In the genomic region with DNA sequence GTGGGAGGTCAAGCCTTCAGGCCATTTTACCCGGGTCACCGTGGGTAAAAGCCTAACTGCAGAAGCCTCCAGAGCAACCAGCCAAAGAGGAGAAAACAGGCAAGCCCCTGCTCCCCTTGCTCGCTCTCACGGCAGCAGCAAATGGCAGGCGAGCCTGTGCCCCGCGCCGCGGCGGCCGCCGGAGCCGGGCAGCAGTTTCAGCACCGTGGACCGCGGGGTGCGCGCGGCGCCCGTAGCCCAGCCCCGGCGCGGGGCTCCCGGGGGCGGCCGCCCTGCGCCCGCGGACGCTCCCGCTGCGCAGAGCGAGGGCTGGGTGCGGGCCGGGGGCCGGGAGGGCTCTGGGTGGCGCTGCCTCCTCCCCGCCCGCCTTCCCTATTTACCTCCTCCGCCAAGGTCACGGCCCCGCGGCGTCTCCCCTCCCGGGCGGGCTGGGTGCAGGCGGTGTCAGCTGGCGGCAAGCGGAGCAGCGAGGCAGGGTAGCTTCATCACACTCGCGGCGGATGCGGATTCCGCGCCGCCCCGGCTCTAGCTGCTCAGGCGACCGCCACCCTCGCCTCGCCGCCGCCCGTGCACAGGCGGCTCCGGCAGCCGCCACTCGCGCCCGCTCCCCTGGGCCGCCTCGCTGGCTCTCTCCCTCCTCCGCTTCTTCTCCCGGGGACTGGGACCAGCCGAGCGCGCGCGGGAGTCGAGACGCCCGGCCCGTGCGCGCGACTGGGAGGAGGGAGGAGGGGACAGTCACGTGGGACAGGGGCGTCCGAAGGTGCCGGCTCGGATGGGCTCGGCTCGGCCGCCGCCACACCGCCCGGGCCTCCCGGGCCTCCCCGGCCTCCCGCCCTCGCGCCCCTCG, we compare ENCODE assay signal across 8 cellular contexts. TPM values are rescaled to one million over a fixed set of nuclear protein-coding genes. Genes with fewer than 3 reads are reported as not detected.
A peak's percentile ranks its signal among the peaks of the same experiment; 100 is the strongest.
DNase-seq lines count a peak whose midpoint lies in the region; ATAC-seq and TF ChIP-seq lines count a peak whose summit lies in the region.

TSS of gene RGS7 (minus strand) at position 687 of the 847 bp plus-strand sequence.

- TF ChIP-seq CTCF in CD4-positive, alpha-beta T cell (IDR thresholded peaks at IDR 0.05): no peak
- TF ChIP-seq CTCF in OCI-LY1 (IDR thresholded peaks at IDR 0.05; ENCODE audit: low read length): no peak
- no peak for TF ChIP-seq CTCF in colonic mucosa (IDR thresholded peaks at IDR 0.05)

- no peaks in the 10 kb centered on the region for H3K9me3 ChIP-seq in CD4-positive, alpha-beta T cell (ENCODE audit: control insufficient read depth, low read length)
- H3K9me3 ChIP-seq in OCI-LY1 (ENCODE audit: low read length): no peaks in the 10 kb centered on the region
- no peaks in the 10 kb centered on the region for H3K9me3 ChIP-seq in colonic mucosa

- no peak for ATAC-seq in CD4-positive, alpha-beta T cell (ENCODE audit: poor library complexity)
- ATAC-seq in GM19395 (IDR thresholded peaks at IDR 0.05; ENCODE audit: unreplicated experiment) (peak; percentile 72), HG03457 (IDR thresholded peaks at IDR 0.05; ENCODE audit: unreplicated experiment) (peak; percentile 69)
- peak; percentile 82 for ATAC-seq in stimulated activated memory B cell treated with anti-CD40 and anti-IgM and Interleukin-4, amounts not matched to agents 10 μg/mL and 1 μg/mL and 100 μg/mL, for 72 hours

- POLR2A ChIA-PET in CD4-positive, alpha-beta T cell (lab: Charles Lee): no interaction called here

- H3K27ac ChIP-seq in CD4-positive, alpha-beta T cell (ENCODE audit: low read depth, low read length): no peak within 1 kb of the TSS
- H3K27ac ChIP-seq in OCI-LY1 (ENCODE audit: low read depth, low read length, poor library complexity, severe bottlenecking): no peak within 1 kb of the TSS
- no peak within 1 kb of the TSS for H3K27ac ChIP-seq in colonic mucosa

- peaks cover 9% of the 10 kb centered on the region for H3K4me1 Mint-ChIP-seq in CD4-positive, alpha-beta T cell (ENCODE audit: low read depth)
- peaks cover 6% of the 10 kb centered on the region for H3K4me1 Mint-ChIP-seq in stimulated activated memory B cell treated with anti-CD40 and anti-IgM and Interleukin-4, amounts not matched to agents 10 μg/mL and 1 μg/mL and 100 μg/mL, for 72 hours

- H2AFZ ChIP-seq in OCI-LY1 (ENCODE audit: low read length): no peak within 1 kb of the TSS

- H3K27me3 ChIP-seq in CD4-positive, alpha-beta T cell (ENCODE audit: control insufficient read depth, insufficient read depth, low read length): peaks cover 35% of the 10 kb centered on the region
- no peaks in the 10 kb centered on the region for H3K27me3 ChIP-seq in OCI-LY1 (ENCODE audit: insufficient read depth, low read length)
- peaks cover 7% of the 10 kb centered on the region for H3K27me3 ChIP-seq in colonic mucosa

- H3K36me3 Mint-ChIP-seq in CD4-positive, alpha-beta T cell (ENCODE audit: low read depth): no peaks in the 10 kb centered on the region
- no peaks in the 10 kb centered on the region for H3K36me3 Mint-ChIP-seq in stimulated activated memory B cell treated with anti-CD40 and anti-IgM and Interleukin-4, amounts not matched to agents 10 μg/mL and 1 μg/mL and 100 μg/mL, for 72 hours

- no peaks in the 10 kb centered on the region for H4K20me1 ChIP-seq in OCI-LY1 (ENCODE audit: insufficient read depth, low read length)

- H3K79me2 ChIP-seq in OCI-LY1 (ENCODE audit: insufficient read depth, low read length): no peaks in the 10 kb centered on the region

- H3K4me3 Mint-ChIP-seq in CD4-positive, alpha-beta T cell: peak within 1 kb of the TSS; percentile 10
- H3K4me3 Mint-ChIP-seq in stimulated activated memory B cell treated with anti-CD40 and anti-IgM and Interleukin-4, amounts not matched to agents 10 μg/mL and 1 μg/mL and 100 μg/mL, for 72 hours: peak within 1 kb of the TSS; percentile 75

- CTCF ChIA-PET in CD4-positive, alpha-beta T cell (lab: Charles Lee): no interaction called here

- no peaks in the 10 kb centered on the region for H3K9me3 Mint-ChIP-seq in CD4-positive, alpha-beta T cell
- no peaks in the 10 kb centered on the region for H3K9me3 Mint-ChIP-seq in stimulated activated memory B cell treated with anti-CD40 and anti-IgM and Interleukin-4, amounts not matched to agents 10 μg/mL and 1 μg/mL and 100 μg/mL, for 72 hours

- intact Hi-C loops in CD4-positive, alpha-beta T cell (cut with DNase I, micrococcal nuclease): no loop called here
- intact Hi-C loops in colonic mucosa (cut with DNase I): no loop called here

- H3K4me3 ChIP-seq in OCI-LY1 (ENCODE audit: low read depth, low read length, poor library complexity, severe bottlenecking) (peak within 1 kb of the TSS; percentile 55), colonic mucosa (peak within 1 kb of the TSS; percentile 38)

- no peaks in the 10 kb centered on the region for H3K4me1 ChIP-seq in OCI-LY1 (ENCODE audit: insufficient read depth, low read length, severe bottlenecking)
- H3K4me1 ChIP-seq in colonic mucosa: no peaks in the 10 kb centered on the region

- peaks cover 55% of the 10 kb centered on the region for H3K27me3 Mint-ChIP-seq in CD4-positive, alpha-beta T cell
- peaks cover 18% of the 10 kb centered on the region for H3K27me3 Mint-ChIP-seq in stimulated activated memory B cell treated with anti-CD40 and anti-IgM and Interleukin-4, amounts not matched to agents 10 μg/mL and 1 μg/mL and 100 μg/mL, for 72 hours

- no peaks in the 10 kb centered on the region for H3K9me2 ChIP-seq in OCI-LY1 (ENCODE audit: low read depth, low read length)

- DNase-seq in CD4-positive, alpha-beta T cell: no peak
- DNase-seq in colonic mucosa (peak; percentile 34), kidney tubule cell (ENCODE audit: low spot score) (peak; percentile 52), SKM-1 treated with dmso at 0.1 percent for 144 hours (lab: John Stamatoyannopoulos, UW; ENCODE audit: unreplicated experiment) (no peak)

- H3K27ac Mint-ChIP-seq in CD4-positive, alpha-beta T cell: no peak within 1 kb of the TSS
- no peak within 1 kb of the TSS for H3K27ac Mint-ChIP-seq in stimulated activated memory B cell treated with anti-CD40 and anti-IgM and Interleukin-4, amounts not matched to agents 10 μg/mL and 1 μg/mL and 100 μg/mL, for 72 hours

- H3K9ac ChIP-seq in OCI-LY1 (ENCODE audit: low read length): no peak within 1 kb of the TSS
- no peak within 1 kb of the TSS for H3K9ac ChIP-seq in colonic mucosa (ENCODE audit: low read depth in 2 of 2, low read length in 2 of 2)

- no peaks in the 10 kb centered on the region for H3F3A ChIP-seq in OCI-LY1 (ENCODE audit: insufficient read depth, low read length)

- peak within 1 kb of the TSS; percentile 74 for H3K4me2 ChIP-seq in OCI-LY1 (ENCODE audit: low read length)

- no peaks in the 10 kb centered on the region for H3K36me3 ChIP-seq in OCI-LY1 (ENCODE audit: insufficient read depth, low read length)
- no peaks in the 10 kb centered on the region for H3K36me3 ChIP-seq in colonic mucosa

RNA-seq across cellular contexts. Expression of gene RGS7, which starts in this region (rescaled TPM):
- not detected for total RNA-seq in CD4-positive, alpha-beta T cell
- total RNA-seq in colonic mucosa: under 1 TPM; 0.10 to 0.24 TPM

Comparison
In these comparisons a context has a peak if more than half of its experiments do, and no peak if none do; other contexts are left out.
1. Peak in DNase-seq and H3K4me3 ChIP-seq in colonic mucosa; RNA of the gene not detected or under 1 TPM.